10 cellular contexts compared by ENCODE assay signal in the genomic region with DNA sequence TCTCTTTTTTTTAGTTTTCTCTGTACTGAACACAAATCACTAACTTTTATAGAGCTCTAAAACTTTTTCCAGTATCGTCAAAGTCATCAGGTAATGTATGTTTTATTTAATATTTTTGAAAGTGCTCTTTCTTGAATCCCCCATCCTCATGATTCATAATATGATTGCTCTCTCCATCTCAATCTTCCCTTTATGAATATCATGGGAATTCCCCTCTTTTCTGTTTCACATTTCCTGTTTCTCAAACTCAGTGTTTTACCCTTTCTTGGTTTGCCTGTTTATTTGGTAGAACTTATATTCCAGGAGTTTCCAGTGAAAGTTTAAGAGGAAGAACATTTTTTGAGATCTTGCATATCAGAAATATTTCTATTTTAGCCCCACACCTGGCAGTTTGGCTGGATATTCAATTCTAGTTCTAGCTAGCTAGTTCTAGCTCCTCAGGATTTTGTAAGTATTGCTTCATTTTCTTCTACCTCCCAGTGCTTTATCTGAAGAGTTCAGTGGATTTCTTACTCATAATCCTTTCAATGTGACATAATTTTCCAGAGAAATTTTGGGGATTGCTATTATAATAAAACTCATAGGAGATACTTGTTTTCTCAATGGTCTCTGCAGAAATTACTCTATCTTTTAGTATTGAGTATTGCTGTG. TPM values are rescaled to one million over a fixed set of nuclear protein-coding genes. Genes with fewer than 3 reads are reported as not detected.
DNase-seq lines count a peak whose midpoint lies in the region; ATAC-seq and TF ChIP-seq lines count a peak whose summit lies in the region.
"Had no signal": no experiment of that assay in that cellular context is flagged by ENCODE, and none has a peak within 500 bp of the region (broad histone marks: within the 10 kb centered on the region; RNA-seq: fewer than 3 reads in every experiment).

No MANE protein-coding gene starts in this region.

- no peaks in the 10 kb centered on the region for H3K27me3 ChIP-seq in mammary epithelial cell (ENCODE audit: insufficient read depth, low read length)

- H3K4me3 Mint-ChIP-seq in activated CD4-positive, alpha-beta memory T cell treated with anti-CD3 and anti-CD28 coated beads, Interleukin-2, amount 10 ng/mL, durations not matched to agents 7 days and 5 days = no peak overlapping the region

- no peaks in the 10 kb centered on the region for H3K9me3 ChIP-seq in mammary epithelial cell (replicated peaks; ENCODE audit: insufficient read depth, low read length)
- H3K9me3 ChIP-seq: thoracic aorta had no signal

- ATAC-seq in GM19467 (IDR thresholded peaks at IDR 0.05; ENCODE audit: unreplicated experiment) (peak; percentile 59), HG03060 (IDR thresholded peaks at IDR 0.05; ENCODE audit: low read depth, unreplicated experiment) (peak; percentile 75)

- H3K9ac ChIP-seq in mammary epithelial cell (ENCODE audit: insufficient read depth, low read length) = no peak overlapping the region

- CTCF ChIA-PET in mammary epithelial cell (lab: Charles Lee; ENCODE audit: low non-redundant PET) = no interaction called here
- CTCF ChIA-PET in activated CD4-positive, alpha-beta memory T cell treated with anti-CD3 and anti-CD28 coated beads, Interleukin-2, amount 10 ng/mL, durations not matched to agents 7 days and 5 days (lab: Charles Lee) = no interaction called here

- POLR2A ChIA-PET in activated CD4-positive, alpha-beta memory T cell treated with anti-CD3 and anti-CD28 coated beads, Interleukin-2, amount 10 ng/mL, durations not matched to agents 7 days and 5 days (lab: Charles Lee) = no interaction called here

- intact Hi-C loops in mammary epithelial cell (cut with micrococcal nuclease) = no loop called here

- H3K4me1 Mint-ChIP-seq in activated CD4-positive, alpha-beta memory T cell treated with anti-CD3 and anti-CD28 coated beads, Interleukin-2, amount 10 ng/mL, durations not matched to agents 7 days and 5 days = peaks cover 8% of the 10 kb centered on the region

- no peak for TF ChIP-seq CTCF in GM13976 (IDR thresholded peaks at IDR 0.05; ENCODE audit: borderline replicate concordance, control extremely low read depth, extremely low read depth, insufficient read depth, missing control alignments)
- TF ChIP-seq CTCF in mammary epithelial cell (conservative IDR thresholded peaks at IDR 0.05 in 1 of 2, IDR thresholded peaks at IDR 0.05 in 1 of 2; ENCODE audit: extremely low read depth in 1 of 2, insufficient read depth in 1 of 2, low read depth in 1 of 2, low read length in 2 of 2) = no peak

- no peak overlapping the region for H3K4me2 ChIP-seq in mammary epithelial cell (ENCODE audit: insufficient read depth, low read depth, low read length)

- no peaks in the 10 kb centered on the region for H3K36me3 Mint-ChIP-seq in activated CD4-positive, alpha-beta memory T cell treated with anti-CD3 and anti-CD28 coated beads, Interleukin-2, amount 10 ng/mL, durations not matched to agents 7 days and 5 days (ENCODE audit: low read depth)

- no peaks in the 10 kb centered on the region for H3K79me2 ChIP-seq in mammary epithelial cell (ENCODE audit: insufficient read depth, low read length)

- no peak overlapping the region for H3K27ac Mint-ChIP-seq in activated CD4-positive, alpha-beta memory T cell treated with anti-CD3 and anti-CD28 coated beads, Interleukin-2, amount 10 ng/mL, durations not matched to agents 7 days and 5 days

- no peaks in the 10 kb centered on the region for H3K36me3 ChIP-seq in mammary epithelial cell (ENCODE audit: insufficient read depth, low read length)
- H3K36me3 ChIP-seq: thoracic aorta had no signal

- H3K9me3 Mint-ChIP-seq in activated CD4-positive, alpha-beta memory T cell treated with anti-CD3 and anti-CD28 coated beads, Interleukin-2, amount 10 ng/mL, durations not matched to agents 7 days and 5 days = no peaks in the 10 kb centered on the region

- DNase-seq in GM13976 (ENCODE audit: low spot score) (peak; percentile 17), mammary epithelial cell (peak; percentile 61), Kasumi-1 (lab: John Stamatoyannopoulos, UW) (no peak), NCI-H748 (lab: John Stamatoyannopoulos, UW; ENCODE audit: unreplicated experiment) (no peak), GDM1 (lab: John Stamatoyannopoulos, UW) (no peak)
- DNase-seq in activated CD4-positive, alpha-beta memory T cell treated with anti-CD3 and anti-CD28 coated beads, Interleukin-2, amount 10 ng/mL, durations not matched to agents 7 days and 5 days = no peak
- DNase-seq: amniotic stem cell had no signal

- H3K4me3 ChIP-seq in mammary epithelial cell (replicated peaks in 1 of 3; ENCODE audit: insufficient read depth in 1 of 3, low read depth in 2 of 3, low read length in 3 of 3) = no peak overlapping the region
- H3K4me3 ChIP-seq: thoracic aorta had no signal

- 68% methylated on average over 1 of the region's 1 CpG for WGBS in mammary epithelial cell (ENCODE audit: low coverage, missing lambda C conversion rate)

- BruUV-seq in mammary epithelial cell (replicated peaks; lab: Mats Ljungman, UMichigan) = no TSS peak

- no peaks in the 10 kb centered on the region for H4K20me1 ChIP-seq in mammary epithelial cell (ENCODE audit: insufficient read depth, low read length)

- no peak overlapping the region for H3K27ac ChIP-seq in mammary epithelial cell (ENCODE audit: insufficient read depth, low read depth, low read length)
- H3K27ac ChIP-seq: thoracic aorta had no signal

- dilution Hi-C loops in mammary epithelial cell (cut with HindIII; ENCODE audit: low sequenced_read_pairs) = no loop called here

- in situ Hi-C loops in GM13976 (cut with MboI; ENCODE audit: low sequenced_read_pairs, unreplicated experiment) = no loop called here
- in situ Hi-C loops in mammary epithelial cell (cut with MboI; ENCODE audit: low sequenced_read_pairs in 2 of 2) = no loop called here

- H3K27me3 Mint-ChIP-seq in activated CD4-positive, alpha-beta memory T cell treated with anti-CD3 and anti-CD28 coated beads, Interleukin-2, amount 10 ng/mL, durations not matched to agents 7 days and 5 days = no peaks in the 10 kb centered on the region

- peak overlapping the region; percentile 44 for H2AFZ ChIP-seq in mammary epithelial cell (ENCODE audit: low read depth, low read length)

- H3K4me1 ChIP-seq in mammary epithelial cell (ENCODE audit: insufficient read depth, low read length) = peaks cover 4% of the 10 kb centered on the region

RNA-seq across cellular contexts. Expression of gene C6orf58, which starts 6.1 kb away (rescaled TPM):
- under 1 TPM in 1 of 2 donors, not detected in 1; 0.26 TPM for total RNA-seq in mammary epithelial cell
- polyA plus RNA-seq in mammary epithelial cell = not detected
- not detected for polyA minus RNA-seq in mammary epithelial cell
- total RNA-seq in activated CD4-positive, alpha-beta memory T cell treated with anti-CD3 and anti-CD28 coated beads, Interleukin-2, amount 10 ng/mL, durations not matched to agents 7 days and 5 days = not detected
- total RNA-seq: thoracic aorta had no signal

Comparison
In these comparisons a context has a peak if more than half of its experiments do, and no peak if none do; other contexts are left out.
1. DNase-seq: peak in GM13976 (single experiment) and mammary epithelial cell (single experiment); none in activated CD4-positive, alpha-beta memory T cell treated with anti-CD3 and anti-CD28 coated beads, Interleukin-2, amount 10 ng/mL, durations not matched to agents 7 days and 5 days (single experiment), Kasumi-1 (0 of 2), NCI-H748 (single experiment) and GDM1 (single experiment).